ENCODE assay signal across 24 cellular contexts in genomic region chr3:191523099-191523498, GRCh38.
DNase-seq lines count a peak whose midpoint lies in the region; ATAC-seq and TF ChIP-seq lines count a peak whose summit lies in the region.
"Had no signal": no experiment of that assay in that cellular context is flagged by ENCODE, and none has a peak within 500 bp of the region (broad histone marks: within the 10 kb centered on the region; RNA-seq: fewer than 3 reads in every experiment).

No MANE protein-coding gene starts in this region.

- no peak overlapping the region for H3K23ac ChIP-seq in H9 (ENCODE audit: insufficient read length, low read depth, low read length)

- H3K9me2 ChIP-seq in Karpas-422 (replicated peaks; ENCODE audit: insufficient read depth, low read length), result no peaks in the 10 kb centered on the region

- no peaks in the 10 kb centered on the region for H3K23me2 ChIP-seq in H9 (ENCODE audit: insufficient read length, low read depth, low read length, poor library complexity, severe bottlenecking)

- no peak overlapping the region for H3K9ac ChIP-seq in H9 (ENCODE audit: extremely low read depth, insufficient read length, low read length)
- no peak overlapping the region for H3K9ac ChIP-seq in Karpas-422 (ENCODE audit: low read length)

- no peaks in the 10 kb centered on the region for H3K9me3 Mint-ChIP-seq in H9
- H3K9me3 Mint-ChIP-seq in progenitor cell of endocrine pancreas (ENCODE audit: low read depth), result no peaks in the 10 kb centered on the region
- H3K9me3 Mint-ChIP-seq: naive B cell, WTC11 had no signal

- no peaks in the 10 kb centered on the region for H3K4me1 ChIP-seq in H9 (ENCODE audit: insufficient read depth, low read length)
- no peaks in the 10 kb centered on the region for H3K4me1 ChIP-seq in Karpas-422 (ENCODE audit: low read length)
- H3K4me1 ChIP-seq: vagina had no signal

- no peaks in the 10 kb centered on the region for H3K27me3 Mint-ChIP-seq in H9 (ENCODE audit: low read depth)
- H3K27me3 Mint-ChIP-seq in progenitor cell of endocrine pancreas, result no peaks in the 10 kb centered on the region
- H3K27me3 Mint-ChIP-seq: CD4-positive, alpha-beta memory T cell had no signal

- no peaks in the 10 kb centered on the region for H3K36me3 ChIP-seq in Karpas-422 (ENCODE audit: insufficient read depth, low read length)
- H3K36me3 ChIP-seq: vagina had no signal

- no peaks in the 10 kb centered on the region for H3K79me1 ChIP-seq in H9 (ENCODE audit: insufficient read depth, low read depth, low read length, poor library complexity, severe bottlenecking)

- H3K18ac ChIP-seq in H9 (ENCODE audit: insufficient read length, low read depth, low read length), result no peak overlapping the region

- no peak overlapping the region for H3K14ac ChIP-seq in H9 (ENCODE audit: insufficient read depth, low read length)

- no peak overlapping the region for H2BK12ac ChIP-seq in H9 (ENCODE audit: insufficient read length, low read depth, low read length)

- H2AFZ ChIP-seq in H9 (ENCODE audit: low read length), result no peak overlapping the region
- H2AFZ ChIP-seq in Karpas-422 (ENCODE audit: low read length), result no peak overlapping the region
- H2AFZ ChIP-seq: hepatocyte had no signal

- WGBS in H9 (ENCODE audit: extremely low coverage, insufficient read length, low lambda C conversion rate), result no CpG with 5 or more reads among the region's 8 CpGs

- no peak for TF ChIP-seq CTCF in H9 (conservative IDR thresholded peaks at IDR 0.05)
- no peak for TF ChIP-seq CTCF in progenitor cell of endocrine pancreas (IDR thresholded peaks at IDR 0.05; ENCODE audit: unreplicated experiment)

- H2BK20ac ChIP-seq in H9 (ENCODE audit: low read depth, low read length, poor library complexity, severe bottlenecking), result no peak overlapping the region

- H3K4me3 Mint-ChIP-seq in H9 (no peak overlapping the region), progenitor cell of endocrine pancreas (ENCODE audit: low read depth) (no peak overlapping the region)
- H3K4me3 Mint-ChIP-seq: activated CD8-positive, alpha-beta T cell treated with anti-CD3 and anti-CD28 coated beads, Interleukin-2, amount 10 ng/mL, durations not matched to agents 7 days and 5 days; activated T-cell treated with anti-CD3 and anti-CD28 coated beads, Interleukin-2, amount 50 U/mL, for 4 hours; CD4-positive, alpha-beta memory T cell; naive B cell; T-helper 1 cell treated with Interleukin-12 subunit alpha and Interleukin-12 subunit beta and Interleukin-4 antibody, amounts not matched to agents 30 μg/mL and 1 μg/mL, for 36 hours; WTC11 had no signal

- no peak overlapping the region for H4K5ac ChIP-seq in H9 (ENCODE audit: insufficient read length, low read depth, low read length)

- H3K27ac Mint-ChIP-seq in H9, result no peak overlapping the region
- H3K27ac Mint-ChIP-seq in progenitor cell of endocrine pancreas, result no peak overlapping the region
- H3K27ac Mint-ChIP-seq: activated CD8-positive, alpha-beta T cell treated with anti-CD3 and anti-CD28 coated beads, Interleukin-2, amount 10 ng/mL, durations not matched to agents 7 days and 5 days; CD4-positive, alpha-beta memory T cell; T-helper 1 cell treated with Interleukin-12 subunit alpha and Interleukin-12 subunit beta and Interleukin-4 antibody, amounts not matched to agents 30 μg/mL and 1 μg/mL, for 36 hours; WTC11 had no signal

- H3K27me3 ChIP-seq in H9 (ENCODE audit: insufficient read depth, low read length) (no peaks in the 10 kb centered on the region), Karpas-422 (ENCODE audit: low read length) (no peaks in the 10 kb centered on the region)
- H3K27me3 ChIP-seq: hepatocyte, vagina had no signal

- H3K4ac ChIP-seq in H9 (ENCODE audit: low read depth, low read length), result no peak overlapping the region

- H2AK5ac ChIP-seq in H9 (ENCODE audit: insufficient read length, low read length), result no peak overlapping the region

- no peak overlapping the region for H2BK120ac ChIP-seq in H9 (ENCODE audit: low read depth, low read length, poor library complexity, severe bottlenecking)

- no peak overlapping the region for H2BK5ac ChIP-seq in H9 (ENCODE audit: insufficient read length, low read length)

- H3T11ph ChIP-seq in H9 (ENCODE audit: low read length), result no peak overlapping the region

- H4K91ac ChIP-seq in H9 (ENCODE audit: insufficient read length, low read depth, low read length), result no peak overlapping the region

- H3K79me2 ChIP-seq in H9 (ENCODE audit: insufficient read depth, low read length), result no peaks in the 10 kb centered on the region
- H3K79me2 ChIP-seq in Karpas-422 (ENCODE audit: low read length), result no peaks in the 10 kb centered on the region
- H3K79me2 ChIP-seq: hepatocyte had no signal

- H2BK15ac ChIP-seq in H9 (ENCODE audit: low read depth, low read length), result no peak overlapping the region

- no peak overlapping the region for H4K8ac ChIP-seq in H9 (replicated peaks; ENCODE audit: insufficient read length, low read depth, low read length)

- H3K36me3 Mint-ChIP-seq in H9 (ENCODE audit: insufficient read depth in 1 of 3, low read depth in 3 of 3) (no peaks in the 10 kb centered on the region), progenitor cell of endocrine pancreas (ENCODE audit: insufficient read depth) (no peaks in the 10 kb centered on the region)
- H3K36me3 Mint-ChIP-seq: CD4-positive, alpha-beta memory T cell; naive B cell; WTC11 had no signal

- H3K4me3 ChIP-seq in Karpas-422 (ENCODE audit: low read length), result no peak overlapping the region
- H3K4me3 ChIP-seq: hepatocyte, skin epidermis, vagina had no signal

- H3K56ac ChIP-seq in H9 (ENCODE audit: insufficient read length, low read depth, low read length), result no peak overlapping the region

- H3K4me1 Mint-ChIP-seq in H9 (no peaks in the 10 kb centered on the region), progenitor cell of endocrine pancreas (ENCODE audit: low read depth) (no peaks in the 10 kb centered on the region)
- H3K4me1 Mint-ChIP-seq: CD4-positive, alpha-beta memory T cell; naive B cell; WTC11 had no signal

- no peaks in the 10 kb centered on the region for H3K9me3 ChIP-seq in H9 (ENCODE audit: control insufficient read depth, low read depth, low read length)
- peaks cover 15% of the 10 kb centered on the region; the same call in 1 of the 2 replicates for H3K9me3 ChIP-seq in Karpas-422 (ENCODE audit: low read length)
- H3K9me3 ChIP-seq: vagina had no signal

- H3K4me2 ChIP-seq in H9 (ENCODE audit: insufficient read depth, insufficient read length, low read length) (no peak overlapping the region), Karpas-422 (ENCODE audit: low read depth, low read length, poor library complexity, severe bottlenecking) (no peak overlapping the region)
- H3K4me2 ChIP-seq: hepatocyte had no signal

- H3K27ac ChIP-seq in H9 (ENCODE audit: insufficient read length, low read depth, low read length) (no peak overlapping the region), Karpas-422 (ENCODE audit: low read length) (no peak overlapping the region)
- H3K27ac ChIP-seq: hepatocyte, skin epidermis, vagina had no signal

- DNase-seq in DMS53 (lab: John Stamatoyannopoulos, UW), result peak; percentile 81
- DNase-seq in NCI-H146 treated with DMSO at 0.1 percent for 48 hours (lab: John Stamatoyannopoulos, UW; ENCODE audit: unreplicated experiment), result peak; percentile 86
- DNase-seq in NCI-H510A treated with DMSO at 0.1 percent for 48 hours (lab: John Stamatoyannopoulos, UW), result peak; percentile 82
- DNase-seq in left kidney (ENCODE audit: low read depth, low spot score), result peak; percentile 35
- DNase-seq in H9, result no peak
- no peak for DNase-seq in Karpas-422
- no peak for DNase-seq in progenitor cell of endocrine pancreas (ENCODE audit: low spot score, unreplicated experiment)
- DNase-seq: activated CD8-positive, alpha-beta T cell treated with anti-CD3 and anti-CD28 coated beads, Interleukin-2, amount 10 ng/mL, durations not matched to agents 7 days and 5 days; activated naive CD4-positive, alpha-beta T cell treated with anti-CD3 and anti-CD28 coated beads, Interleukin-2, amount 50 U/mL, for 16 hours; activated T-cell treated with anti-CD3 and anti-CD28 coated beads, Interleukin-2, amount 50 U/mL, for 4 hours; CD4-positive, alpha-beta memory T cell; islet precursor cell; KG1; naive B cell; NCI-H1048; posterior cingulate gyrus; stimulated activated CD4-positive, alpha-beta T cell treated with anti-CD3 and anti-CD28 coated beads, Interleukin-4, amount 100 ng/mL, for 24 hours had no signal

- H4K20me1 ChIP-seq in H9 (ENCODE audit: control insufficient read depth, insufficient read depth, insufficient read length), result no peaks in the 10 kb centered on the region
- no peaks in the 10 kb centered on the region for H4K20me1 ChIP-seq in Karpas-422 (ENCODE audit: insufficient read depth, low read depth, low read length)

- no peak for ATAC-seq in GM21825 (IDR thresholded peaks at IDR 0.05; ENCODE audit: unreplicated experiment)
- ATAC-seq: activated CD8-positive, alpha-beta T cell treated with anti-CD3 and anti-CD28 coated beads, Interleukin-2, amount 10 ng/mL, durations not matched to agents 7 days and 5 days; activated T-cell treated with anti-CD3 and anti-CD28 coated beads, Interleukin-2, amount 50 U/mL, for 4 hours; HCT116; WTC11 had no signal

Comparison
In these comparisons a context has a peak if more than half of its experiments do, and no peak if none do; other contexts are left out.
1. DNase-seq: peak in DMS53 (single experiment), NCI-H146 treated with DMSO at 0.1 percent for 48 hours (single experiment), NCI-H510A treated with DMSO at 0.1 percent for 48 hours (single experiment) and left kidney (single experiment); none in H9 (single experiment), Karpas-422 (single experiment) and progenitor cell of endocrine pancreas (single experiment).